Comparison of ENCODE assay signal across 27 cellular contexts in genomic region chr1:71400050-71400449, GRCh38.
"Had no signal": no experiment of that assay in that cellular context is flagged by ENCODE, and none has a peak within 500 bp of the region (broad histone marks: within the 10 kb centered on the region; RNA-seq: fewer than 3 reads in every experiment).

No MANE protein-coding gene starts in this region.

- H3K36me3 ChIP-seq: left ventricle myocardium inferior, neural progenitor cell, neutrophil, right atrium auricular region, right lobe of liver, tibial nerve, vagina had no signal

- H3K27ac ChIP-seq: left ventricle myocardium inferior, neural progenitor cell, neutrophil, parathyroid adenoma, right atrium auricular region, right lobe of liver, tibial nerve, vagina had no signal

- ATAC-seq: left colon; natural killer cell; right lobe of liver; stimulated activated memory B cell treated with anti-CD40 and anti-IgM and Interleukin-4, amounts not matched to agents 10 μg/mL and 1 μg/mL and 100 μg/mL, for 72 hours; stimulated activated naive CD8-positive, alpha-beta T cell treated with anti-CD3 and anti-CD28 coated beads, Interleukin-15, amount 100 ng/mL, for 72 hours had no signal

- H3K4me3 ChIP-seq: left ventricle myocardium inferior, lung, neural progenitor cell, right atrium auricular region, right lobe of liver, smooth muscle cell, tibial nerve, vagina had no signal

- H3K4me2 ChIP-seq: neural progenitor cell, smooth muscle cell had no signal

- H2AFZ ChIP-seq: neural progenitor cell, parathyroid adenoma had no signal

- DNase-seq: hypothalamus; immature natural killer cell; kidney; left colon; left ventricle myocardium inferior; mesendoderm; naive B cell; natural killer cell; nephron progenitor cell; occipital lobe; right lobe of liver; stimulated activated CD4-positive, alpha-beta T cell treated with anti-CD3 and anti-CD28 coated beads, Interleukin-1b, Interleukin-23, amount 100 ng/mL, for 48 hours; stimulated activated CD4-positive, alpha-beta T cell treated with anti-CD3 and anti-CD28 coated beads, Interleukin-2, amount 100 ng/mL, for 48 hours; stimulated activated CD4-positive, alpha-beta T cell treated with anti-CD3 and anti-CD28 coated beads, Interleukin-4, amount 100 ng/mL, for 4 hours; stimulated activated CD8-positive, alpha-beta memory T cell treated with anti-CD3 and anti-CD28 coated beads, Interleukin-4, amount 100 ng/mL, for 48 hours; stimulated activated naive CD4-positive, alpha-beta T cell treated with Interleukin-2 at 50 U/mL for 16 hours; stimulated activated naive CD8-positive, alpha-beta T cell treated with anti-CD3 and anti-CD28 coated beads, Interleukin-15, amount 100 ng/mL, for 72 hours; substantia nigra had no signal

- H3K79me2 ChIP-seq: parathyroid adenoma had no signal

- H3K9me3 ChIP-seq: neutrophil, right atrium auricular region, right lobe of liver, tibial nerve, vagina had no signal

- H3K27me3 ChIP-seq: neural progenitor cell, neutrophil, right atrium auricular region, right lobe of liver, tibial nerve, vagina had no signal

- H3K4me1 ChIP-seq: left ventricle myocardium inferior, parathyroid adenoma, right atrium auricular region, right lobe of liver, tibial nerve, vagina had no signal

- H3K9ac ChIP-seq: neural progenitor cell, parathyroid adenoma had no signal
